ENCODE assay signal across 8 cellular contexts in genomic region chr12:124217508-124217981, GRCh38.
DNase-seq lines count a peak whose midpoint lies in the region; ATAC-seq and TF ChIP-seq lines count a peak whose summit lies in the region.

No MANE protein-coding gene starts in this region.

- no peaks in the 10 kb centered on the region for H4K20me1 ChIP-seq in BLaER1

- H3K4me2 ChIP-seq in BLaER1: peak overlapping the region; percentile 98

- H3K27me3 ChIP-seq in BLaER1 (no peaks in the 10 kb centered on the region), uterus (no peaks in the 10 kb centered on the region)

- peak overlapping the region; percentile 54 for H3K4me3 ChIP-seq in BLaER1
- no peak overlapping the region for H3K4me3 ChIP-seq in mucosa of descending colon
- H3K4me3 ChIP-seq in uterus: no peak overlapping the region

- H3K9ac ChIP-seq in BLaER1: peak overlapping the region; percentile 38; the same call in 1 of the 2 replicates

- H3K4me1 ChIP-seq in BLaER1 (peaks cover 60% of the 10 kb centered on the region), mucosa of descending colon (ENCODE audit: low read depth) (peaks cover 6% of the 10 kb centered on the region), uterus (no peaks in the 10 kb centered on the region)

- intact Hi-C loops in mucosa of descending colon (cut with DNase I, micrococcal nuclease) (no loop called here), uterus (cut with DNase I; ENCODE audit: low total_unique reads) (no loop called here)

- H3K27ac ChIP-seq in BLaER1: peak overlapping the region; percentile 32; the same call in 1 of the 2 replicates
- peak overlapping the region; percentile 33 for H3K27ac ChIP-seq in caudate nucleus (ENCODE audit: low read depth, low read length)
- H3K27ac ChIP-seq in uterus: no peak overlapping the region

- ATAC-seq in mucosa of descending colon: peak; percentile 24

- no peak for TF ChIP-seq CTCF in mucosa of descending colon (IDR thresholded peaks at IDR 0.05)
- no peak for TF ChIP-seq CTCF in uterus (IDR thresholded peaks at IDR 0.05)

- TF ChIP-seq POLR2A in uterus (IDR thresholded peaks at IDR 0.05): no peak

- peaks cover 33% of the 10 kb centered on the region for H3K9me3 ChIP-seq in BLaER1
- peaks cover 2% of the 10 kb centered on the region for H3K9me3 ChIP-seq in mucosa of descending colon
- peaks cover 0 to 8% of the 10 kb centered on the region in 2 donors for H3K9me3 ChIP-seq in uterus

- peak; percentile 66 for DNase-seq in NCI-H1105 treated with DMSO at 0.1 percent for 48 hours (lab: John Stamatoyannopoulos, UW)
- DNase-seq in caudate nucleus (lab: John Stamatoyannopoulos, UW): peak in 46 of 61 donors; percentile 3 to 79 (median 28)
- DNase-seq in mucosa of descending colon: no peak
- DNase-seq in activated naive CD4-positive, alpha-beta T cell (lab: John Stamatoyannopoulos, UW): no peak
- no peak for DNase-seq in uterus
- DNase-seq in activated naive CD4-positive, alpha-beta T cell treated with Interleukin-2 at 50 U/mL for 16 hours: no peak
- no peak for DNase-seq in activated T-cell treated with anti-CD3 and anti-CD28 coated beads for 4 hours

- H3K36me3 ChIP-seq in BLaER1: no peaks in the 10 kb centered on the region
- no peaks in the 10 kb centered on the region for H3K36me3 ChIP-seq in mucosa of descending colon (ENCODE audit: low read depth)
- no peaks in the 10 kb centered on the region for H3K36me3 ChIP-seq in uterus

Comparison
In these comparisons a context has a peak if more than half of its experiments do, and no peak if none do; other contexts are left out.
1. H3K27ac ChIP-seq: peak in BLaER1 (single experiment) and caudate nucleus (single experiment); none in uterus (0 of 2).
2. DNase-seq: peak in NCI-H1105 treated with DMSO at 0.1 percent for 48 hours (single experiment) and caudate nucleus (46 of 61); none in mucosa of descending colon (0 of 3), activated naive CD4-positive, alpha-beta T cell (0 of 4), uterus (0 of 2), activated naive CD4-positive, alpha-beta T cell treated with Interleukin-2 at 50 U/mL for 16 hours (single experiment) and activated T-cell treated with anti-CD3 and anti-CD28 coated beads for 4 hours (single experiment).